ENCODE assay signal across 10 cellular contexts in genomic region chr14:44966601-44967336, GRCh38. TPM values are rescaled to one million over a fixed set of nuclear protein-coding genes. Genes with fewer than 3 reads are reported as not detected.
DNase-seq lines count a peak whose midpoint lies in the region; ATAC-seq and TF ChIP-seq lines count a peak whose summit lies in the region.
"Had no signal": no experiment of that assay in that cellular context is flagged by ENCODE, and none has a peak within 500 bp of the region (broad histone marks: within the 10 kb centered on the region; RNA-seq: fewer than 3 reads in every experiment).

No MANE protein-coding gene starts in this region.

- H3K27ac ChIP-seq in SK-N-MC (peak overlapping the region; percentile 51; the same call in 1 of the 2 replicates), smooth muscle cell (ENCODE audit: low read depth) (no peak overlapping the region), esophagus squamous epithelium (no peak overlapping the region), left lung (no peak overlapping the region)

- H3K9me3 ChIP-seq in SK-N-MC (ENCODE audit: low read depth, low read length) = no peaks in the 10 kb centered on the region
- H3K9me3 ChIP-seq in smooth muscle cell (replicated peaks; ENCODE audit: low read depth) = no peaks in the 10 kb centered on the region
- H3K9me3 ChIP-seq in esophagus squamous epithelium = no peaks in the 10 kb centered on the region
- H3K9me3 ChIP-seq in left lung = peaks cover 0 to 2% of the 10 kb centered on the region in 2 donors

- H3K27me3 ChIP-seq in smooth muscle cell (ENCODE audit: low read depth) = no peaks in the 10 kb centered on the region
- H3K27me3 ChIP-seq in esophagus squamous epithelium = no peaks in the 10 kb centered on the region
- H3K27me3 ChIP-seq in left lung = no peaks in the 10 kb centered on the region

- H3K9ac ChIP-seq in SK-N-MC (ENCODE audit: insufficient read length) (peak overlapping the region; percentile 7), smooth muscle cell (ENCODE audit: low read depth) (no peak overlapping the region)

- 94% methylated on average over 4 of the region's 4 CpGs for WGBS in smooth muscle cell (ENCODE audit: low lambda C conversion rate)
- WGBS in esophagus squamous epithelium, 2 donors = 60 to 68% methylated on average over 3 to 4 of the region's 4 CpGs

- ATAC-seq in left lung (no peak), GM18519 (IDR thresholded peaks at IDR 0.05; ENCODE audit: low FRiP score, unreplicated experiment) (no peak)

- H3K79me2 ChIP-seq in smooth muscle cell (ENCODE audit: low read depth) = peaks cover 91% of the 10 kb centered on the region

- H3K4me3 Mint-ChIP-seq in activated CD4-positive, alpha-beta T cell treated with anti-CD3 and anti-CD28 coated beads, Interleukin-2, amount 10 ng/mL, durations not matched to agents 7 days and 5 days = peak overlapping the region; percentile 17

- peaks cover 63% of the 10 kb centered on the region for H3K36me3 Mint-ChIP-seq in activated CD4-positive, alpha-beta T cell treated with anti-CD3 and anti-CD28 coated beads, Interleukin-2, amount 10 ng/mL, durations not matched to agents 7 days and 5 days (ENCODE audit: low read depth)

- TF ChIP-seq CTCF in foreskin fibroblast (IDR thresholded peaks at IDR 0.05; ENCODE audit: low read depth, low read length) = no peak
- no peak for TF ChIP-seq CTCF in smooth muscle cell (IDR thresholded peaks at IDR 0.05; ENCODE audit: borderline replicate concordance, insufficient read depth, poor library complexity, severe bottlenecking)
- TF ChIP-seq CTCF in esophagus squamous epithelium (IDR thresholded peaks at IDR 0.05) = no peak
- TF ChIP-seq CTCF in left lung (IDR thresholded peaks at IDR 0.05) = no peak

- no peak for TF ChIP-seq POLR2A in esophagus squamous epithelium (IDR thresholded peaks at IDR 0.05)

- H3F3A ChIP-seq in smooth muscle cell (ENCODE audit: low read depth) = no peaks in the 10 kb centered on the region

- peaks cover 71% of the 10 kb centered on the region for H3K4me1 Mint-ChIP-seq in activated CD4-positive, alpha-beta T cell treated with anti-CD3 and anti-CD28 coated beads, Interleukin-2, amount 10 ng/mL, durations not matched to agents 7 days and 5 days

- H3K4me2 ChIP-seq in smooth muscle cell = peak overlapping the region; percentile 99

- no peak overlapping the region for H2AFZ ChIP-seq in smooth muscle cell (ENCODE audit: low read depth)

- H3K4me3 ChIP-seq in SK-N-MC (peak overlapping the region; percentile 67), foreskin fibroblast (ENCODE audit: low read depth in 1 of 2, low read length in 2 of 2) (peak overlapping the region; percentile 33 to 70), smooth muscle cell (peak overlapping the region; percentile 79), esophagus squamous epithelium (peak overlapping the region in 2 of 4 donors; percentile 16 to 94), left lung (peak overlapping the region in 1 of 2 donors; percentile 94)

- no peaks in the 10 kb centered on the region for H3K27me3 Mint-ChIP-seq in activated CD4-positive, alpha-beta T cell treated with anti-CD3 and anti-CD28 coated beads, Interleukin-2, amount 10 ng/mL, durations not matched to agents 7 days and 5 days

- peaks cover 39% of the 10 kb centered on the region for H3K4me1 ChIP-seq in smooth muscle cell (ENCODE audit: low read depth)
- peaks cover 0 to 73% (median 33%) of the 10 kb centered on the region in 3 donors for H3K4me1 ChIP-seq in esophagus squamous epithelium
- peaks cover 17 to 53% of the 10 kb centered on the region in 2 donors for H3K4me1 ChIP-seq in left lung

- intact Hi-C loops in esophagus squamous epithelium (cut with DNase I) = no loop called here
- intact Hi-C loops in left lung (cut with DNase I) = no loop called here

- peaks cover 37% of the 10 kb centered on the region for H3K9me3 Mint-ChIP-seq in activated CD4-positive, alpha-beta T cell treated with anti-CD3 and anti-CD28 coated beads, Interleukin-2, amount 10 ng/mL, durations not matched to agents 7 days and 5 days

- POLR2A ChIA-PET in activated CD4-positive, alpha-beta T cell treated with anti-CD3 and anti-CD28 coated beads, Interleukin-2, amount 10 ng/mL, durations not matched to agents 7 days and 5 days (lab: Charles Lee) = no interaction called here

- no peak for DNase-seq in activated CD4-positive, alpha-beta T cell treated with anti-CD3 and anti-CD28 coated beads, Interleukin-2, amount 10 ng/mL, durations not matched to agents 7 days and 5 days
- DNase-seq in activated CD4-positive, alpha-beta T cell treated with anti-CD3 and anti-CD28 coated beads for 4 hours = no peak
- DNase-seq in SK-N-MC (ENCODE audit: low read depth, low spot score) = no peak
- DNase-seq in foreskin fibroblast = peak in 1 of 2 donors; percentile 17
- DNase-seq in smooth muscle cell (lab: John Stamatoyannopoulos, UW; ENCODE audit: unreplicated experiment) = no peak
- no peak for DNase-seq in esophagus squamous epithelium (lab: John Stamatoyannopoulos, UW)
- no peak for DNase-seq in left lung
- DNase-seq: erythroblast, Kasumi-1 had no signal

- peaks cover 72% of the 10 kb centered on the region for H4K20me1 ChIP-seq in smooth muscle cell (ENCODE audit: low read depth)

- no peak overlapping the region for H3K27ac Mint-ChIP-seq in activated CD4-positive, alpha-beta T cell treated with anti-CD3 and anti-CD28 coated beads, Interleukin-2, amount 10 ng/mL, durations not matched to agents 7 days and 5 days

- H3K36me3 ChIP-seq in SK-N-MC (ENCODE audit: insufficient read depth, low read length) (peaks cover 17% of the 10 kb centered on the region), smooth muscle cell (ENCODE audit: low read depth) (no peaks in the 10 kb centered on the region), esophagus squamous epithelium (peaks cover 0 to 18% (median 0%) of the 10 kb centered on the region in 3 donors), left lung (no peaks in the 10 kb centered on the region)

- CTCF ChIA-PET in activated CD4-positive, alpha-beta T cell treated with anti-CD3 and anti-CD28 coated beads, Interleukin-2, amount 10 ng/mL, durations not matched to agents 7 days and 5 days (lab: Charles Lee) = no interaction called here

RNA-seq across cellular contexts. Expression of gene TOGARAM1, which starts 4.8 kb away (rescaled TPM):
- total RNA-seq in activated CD4-positive, alpha-beta T cell treated with anti-CD3 and anti-CD28 coated beads, Interleukin-2, amount 10 ng/mL, durations not matched to agents 7 days and 5 days = 1 to 10 TPM; 8.4 to 8.7 TPM
- total RNA-seq in smooth muscle cell = 22.8 and 30.2 TPM in 2 replicates
- polyA plus RNA-seq in smooth muscle cell = 7.3 and 9.8 TPM in 2 replicates
- 10 to 100 TPM in 1 of 4 donors, 1 to 10 TPM in 3; 5.8 to 23.7 (median 8.9) TPM for total RNA-seq in esophagus squamous epithelium
- total RNA-seq in left lung = 10 to 100 TPM; 12.3 to 17.2 TPM

RNA-seq across cellular contexts. Expression of gene KLHL28, which starts 5.0 kb away (rescaled TPM):
- 10 to 100 TPM; 16.8 to 17.6 TPM for total RNA-seq in activated CD4-positive, alpha-beta T cell treated with anti-CD3 and anti-CD28 coated beads, Interleukin-2, amount 10 ng/mL, durations not matched to agents 7 days and 5 days
- total RNA-seq in smooth muscle cell (20.1 and 21.3 TPM in 2 replicates), esophagus squamous epithelium (10 to 100 TPM in 1 of 4 donors, 1 to 10 TPM in 3; 7.2 to 10.3 (median 8.4) TPM), left lung (10 to 100 TPM; 14.7 to 16.6 TPM)
- polyA plus RNA-seq in smooth muscle cell = 8.4 and 10.5 TPM in 2 replicates
